ENCODE assay signal across 8 cellular contexts in genomic region chr1:37478890-37479254, GRCh38.
A peak's percentile ranks its signal among the peaks of the same experiment; 100 is the strongest.
DNase-seq lines count a peak whose midpoint lies in the region; ATAC-seq and TF ChIP-seq lines count a peak whose summit lies in the region.

No MANE protein-coding gene starts in this region.

- ATAC-seq in GM19324 (IDR thresholded peaks at IDR 0.05; ENCODE audit: low FRiP score, unreplicated experiment), result no peak
- ATAC-seq in GM21786 (IDR thresholded peaks at IDR 0.05; ENCODE audit: unreplicated experiment), result no peak
- no peak for ATAC-seq in GM19455 (IDR thresholded peaks at IDR 0.05; ENCODE audit: unreplicated experiment)

- peak overlapping the region in 2 of 3 experiments; percentile 54 to 94 for H3K27ac Mint-ChIP-seq in nephron

- DNase-seq in OCI-M1 (lab: John Stamatoyannopoulos, UW) (peak; percentile 35), cardiac fibroblast (ENCODE audit: low read depth in 2 of 2) (peak; percentile 56 to 77), GM19238 (ENCODE audit: insufficient read length, low spot score) (no peak)

- TF ChIP-seq CTCF in cardiac fibroblast (IDR thresholded peaks at IDR 0.05; ENCODE audit: low read depth, low read length), result no peak
- TF ChIP-seq CTCF in nephron (IDR thresholded peaks at IDR 0.05; ENCODE audit: unreplicated experiment in 3 of 3), result no peak

- peaks cover 19% of the 10 kb centered on the region for H3K4me1 Mint-ChIP-seq in nephron

- H3K4me3 ChIP-seq in GM08714 (ENCODE audit: low read length), result peak overlapping the region; percentile 93; the same call in 1 of the 2 replicates
- peak overlapping the region; percentile 21 to 88 for H3K4me3 ChIP-seq in cardiac fibroblast (replicated peaks in 1 of 2; ENCODE audit: low read depth in 2 of 2, low read length in 2 of 2)

- H3K36me3 Mint-ChIP-seq in nephron (ENCODE audit: low read depth), result peaks cover 12% of the 10 kb centered on the region

- no peaks in the 10 kb centered on the region for H3K9me3 Mint-ChIP-seq in nephron

- H3K27me3 Mint-ChIP-seq in nephron (ENCODE audit: low read depth), result peaks cover 1% of the 10 kb centered on the region

- H3K4me3 Mint-ChIP-seq in nephron, result peak overlapping the region in 2 of 3 experiments; percentile 19 to 25
